Comparison of ENCODE assay signal across 19 cellular contexts in the genomic region with DNA sequence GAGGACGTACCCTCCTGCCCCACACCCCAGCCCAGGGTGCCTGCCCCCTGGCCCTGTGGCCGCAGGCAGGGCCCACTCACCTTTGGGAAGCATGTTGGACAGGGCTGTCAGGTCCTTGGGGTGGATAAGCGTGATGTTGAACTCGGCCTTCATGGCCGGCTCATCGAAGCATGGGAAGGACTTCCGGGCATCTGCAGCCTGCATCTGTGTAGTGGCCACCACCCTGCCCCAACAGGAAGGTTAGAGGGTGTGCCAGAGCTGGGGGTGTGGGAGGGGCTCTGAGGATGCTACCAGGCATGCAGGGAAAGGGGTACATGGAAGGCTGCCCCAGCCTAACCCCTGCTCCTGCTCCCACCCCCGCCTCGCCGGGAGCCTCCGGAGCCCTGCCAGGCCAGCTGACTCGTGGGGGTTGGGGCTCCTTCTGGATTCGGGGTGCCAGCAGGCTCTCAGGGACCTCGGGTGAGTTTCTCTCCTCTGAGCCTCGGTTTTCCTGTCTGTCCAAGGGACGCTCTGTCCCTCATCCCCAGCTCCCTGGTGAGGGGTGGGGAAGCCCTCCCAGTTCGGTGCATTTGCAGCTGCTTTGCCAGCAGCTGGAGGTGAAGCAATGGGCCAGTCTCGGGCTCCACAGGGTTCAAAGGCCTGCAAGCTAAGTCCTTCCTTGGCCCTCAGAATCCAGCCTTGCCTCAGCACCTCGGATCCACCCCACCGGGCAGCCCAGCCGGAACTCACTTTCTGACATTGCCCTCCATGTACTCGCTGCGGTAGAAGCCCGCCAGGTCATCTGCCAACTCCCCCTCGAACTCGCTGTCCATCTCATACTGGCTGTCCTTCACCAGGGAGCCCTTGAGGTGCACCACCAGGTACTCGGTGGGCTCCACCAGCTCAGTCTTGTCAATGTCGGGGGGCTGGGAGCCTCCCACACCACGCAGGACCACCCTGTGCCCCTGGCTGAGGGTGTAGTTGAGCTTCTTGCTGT. TPM values are rescaled to one million over a fixed set of nuclear protein-coding genes. Genes with fewer than 3 reads are reported as not detected.
A peak's percentile ranks its signal among the peaks of the same experiment; 100 is the strongest.
DNase-seq lines count a peak whose midpoint lies in the region; ATAC-seq, FAIRE-seq and TF ChIP-seq lines count a peak whose summit lies in the region.
"Had no signal": no experiment of that assay in that cellular context is flagged by ENCODE, and none has a peak within 500 bp of the region (broad histone marks: within the 10 kb centered on the region; RNA-seq: fewer than 3 reads in every experiment).

No MANE protein-coding gene starts in this region.

- H3K9me3 Mint-ChIP-seq in stimulated activated effector memory CD8-positive, alpha-beta T cell treated with anti-CD3 and anti-CD28 coated beads, Interleukin-12 subunit alpha, Interleukin-12 subunit beta, amount 100 ng/mL, for 72 hours, result no peaks in the 10 kb centered on the region
- H3K9me3 Mint-ChIP-seq: CD8-positive, alpha-beta memory T cell had no signal

- no peak overlapping the region for H3K27ac Mint-ChIP-seq in stimulated activated effector memory CD8-positive, alpha-beta T cell treated with anti-CD3 and anti-CD28 coated beads, Interleukin-12 subunit alpha, Interleukin-12 subunit beta, amount 100 ng/mL, for 72 hours
- H3K27ac Mint-ChIP-seq: CD8-positive, alpha-beta memory T cell had no signal

- no peak for ATAC-seq in mucosa of descending colon
- no peak for ATAC-seq in stimulated activated effector memory CD8-positive, alpha-beta T cell treated with anti-CD3 and anti-CD28 coated beads, Interleukin-12 subunit alpha, Interleukin-12 subunit beta, amount 100 ng/mL, for 72 hours
- ATAC-seq: HCT116 had no signal

- no peaks in the 10 kb centered on the region for H3K4me1 Mint-ChIP-seq in stimulated activated effector memory CD8-positive, alpha-beta T cell treated with anti-CD3 and anti-CD28 coated beads, Interleukin-12 subunit alpha, Interleukin-12 subunit beta, amount 100 ng/mL, for 72 hours
- H3K4me1 Mint-ChIP-seq: CD8-positive, alpha-beta memory T cell had no signal

- H3K9ac ChIP-seq in kidney (ENCODE audit: low read length in 2 of 2), result peak overlapping the region; percentile 6 to 24
- H3K9ac ChIP-seq: BLaER1 treated with 17β-estradiol and CSF1 and Interleukin-3, amounts not matched to agents 10 nM and 100 nM; KMS-11 had no signal

- no peaks in the 10 kb centered on the region for H3K9me3 ChIP-seq in kidney (ENCODE audit: control insufficient read depth in 1 of 2, low read length in 2 of 2)
- no peaks in the 10 kb centered on the region for H3K9me3 ChIP-seq in mucosa of descending colon
- H3K9me3 ChIP-seq: BLaER1 treated with 17β-estradiol and CSF1 and Interleukin-3, amounts not matched to agents 10 nM and 100 nM had no signal

- H3K36me3 ChIP-seq in H7 (replicated peaks; ENCODE audit: control insufficient read depth, insufficient read depth, low read length) (no peaks in the 10 kb centered on the region), kidney (ENCODE audit: control insufficient read depth in 1 of 2, insufficient read depth in 2 of 2, low read length in 2 of 2) (peaks cover 0 to 20% of the 10 kb centered on the region in 2 donors), mucosa of descending colon (ENCODE audit: low read depth) (no peaks in the 10 kb centered on the region)

- DNase-seq in H7, result peak; percentile 63
- DNase-seq in kidney, result peak; percentile 67
- DNase-seq in mucosa of descending colon, result peak in 2 of 3 donors; percentile 30 to 40
- no peak for DNase-seq in kidney glomerular epithelial cell (lab: John Stamatoyannopoulos, UW)
- no peak for DNase-seq in SIG-M5 treated with dmso at 0.1 percent for 504 hours (lab: John Stamatoyannopoulos, UW; ENCODE audit: unreplicated experiment)
- no peak for DNase-seq in AG20443 (ENCODE audit: low spot score)
- no peak for DNase-seq in stimulated activated effector memory CD8-positive, alpha-beta T cell treated with anti-CD3 and anti-CD28 coated beads, Interleukin-12 subunit alpha, Interleukin-12 subunit beta, amount 100 ng/mL, for 72 hours (ENCODE audit: low spot score in 2 of 2)
- DNase-seq: DMS79, NCI-H1092, NCI-H146, NCI-H510A treated with DMSO at 0.1 percent for 48 hours, PC-9 had no signal

- H3K4me1 ChIP-seq in kidney (ENCODE audit: control insufficient read depth in 1 of 2, insufficient read depth in 1 of 2, low read depth in 1 of 2, low read length in 2 of 2), result peaks cover 24% of the 10 kb centered on the region in 2 donors
- peaks cover 5% of the 10 kb centered on the region for H3K4me1 ChIP-seq in mucosa of descending colon (ENCODE audit: low read depth)

- H3K4me3 Mint-ChIP-seq in stimulated activated effector memory CD8-positive, alpha-beta T cell treated with anti-CD3 and anti-CD28 coated beads, Interleukin-12 subunit alpha, Interleukin-12 subunit beta, amount 100 ng/mL, for 72 hours, result no peak overlapping the region
- H3K4me3 Mint-ChIP-seq: CD8-positive, alpha-beta memory T cell had no signal

- intact Hi-C loops in kidney (cut with DNase I), result no loop called here
- intact Hi-C loops in mucosa of descending colon (cut with DNase I, micrococcal nuclease), result no loop called here

- no peak overlapping the region for H3K4me3 ChIP-seq in H7 (ENCODE audit: insufficient read depth, low read depth, low read length)
- peak overlapping the region; percentile 76 to 81 for H3K4me3 ChIP-seq in kidney (ENCODE audit: low read length in 2 of 2)
- H3K4me3 ChIP-seq in mucosa of descending colon, result no peak overlapping the region
- H3K4me3 ChIP-seq: BLaER1 treated with 17β-estradiol and CSF1 and Interleukin-3, amounts not matched to agents 10 nM and 100 nM; PC-9 had no signal

- H3K36me3 Mint-ChIP-seq in stimulated activated effector memory CD8-positive, alpha-beta T cell treated with anti-CD3 and anti-CD28 coated beads, Interleukin-12 subunit alpha, Interleukin-12 subunit beta, amount 100 ng/mL, for 72 hours, result no peaks in the 10 kb centered on the region

- no peak for FAIRE-seq in kidney (lab: Jason Lieb, UNC)
- FAIRE-seq: A204.1, D721Med had no signal

- no peaks in the 10 kb centered on the region for H3K27me3 ChIP-seq in H7 (ENCODE audit: control insufficient read depth, insufficient read depth, low read length)
- H3K27me3 ChIP-seq: BLaER1 treated with 17β-estradiol and CSF1 and Interleukin-3, amounts not matched to agents 10 nM and 100 nM had no signal

- TF ChIP-seq CTCF in VCaP (conservative IDR thresholded peaks at IDR 0.05) (no peak), kidney (IDR thresholded peaks at IDR 0.05; ENCODE audit: borderline replicate concordance, extremely low read depth, insufficient read depth) (no peak), mucosa of descending colon (IDR thresholded peaks at IDR 0.05) (no peak)

- peak overlapping the region; percentile 98; the same call in 1 of the 2 replicates for H3K27ac ChIP-seq in VCaP
- peak overlapping the region; percentile 32 to 47 for H3K27ac ChIP-seq in kidney (ENCODE audit: low read depth in 2 of 2, low read length in 2 of 2)
- H3K27ac ChIP-seq: KMS-11, PC-9 had no signal

RNA-seq across cellular contexts. Expression of gene ANPEP, which starts 9.1 kb away (rescaled TPM):
- total RNA-seq in H7 (2014; rRNA removed; shearing (Covaris generic)), result 3.3 and 6.7 TPM in 2 replicates
- total RNA-seq in kidney (221 TPM), mucosa of descending colon (1,000 to 10,000 TPM in 1 of 3 donors, 100 to 1,000 TPM in 2; 270 to 1,014 (median 289) TPM)
- 242 TPM for polyA plus RNA-seq in kidney (ENCODE audit: insufficient read depth, low read depth, low replicate concordance)
- polyA plus RNA-seq: CD8-positive, alpha-beta memory T cell had no signal

RNA-seq across cellular contexts. Expression of gene MESP2, which starts 29.4 kb away (rescaled TPM):
- total RNA-seq in H7 (2014; rRNA removed; shearing (Covaris generic)), result 2.0 TPM in 2 replicates
- total RNA-seq in kidney (0.47 TPM), mucosa of descending colon (1 to 10 TPM in 2 of 3 donors, under 1 TPM in 1; 0.79 to 4.7 (median 1.2) TPM)
- 0.24 TPM for polyA plus RNA-seq in kidney (ENCODE audit: insufficient read depth, low read depth, low replicate concordance)
- total RNA-seq: CD8-positive, alpha-beta memory T cell had no signal
- polyA plus RNA-seq: CD8-positive, alpha-beta memory T cell had no signal

RNA-seq across cellular contexts. Expression of gene MESP1, which starts 54.5 kb away (rescaled TPM):
- total RNA-seq in H7 (2014; rRNA removed; shearing (Covaris generic)), result 1.6 and 2.6 TPM in 2 replicates
- total RNA-seq in kidney (2.1 TPM), mucosa of descending colon (10 to 100 TPM in 1 of 3 donors, 1 to 10 TPM in 2; 4.6 to 10.2 (median 8.5) TPM)
- polyA plus RNA-seq in kidney (ENCODE audit: insufficient read depth, low read depth, low replicate concordance), result 6.0 TPM

Comparison
In these comparisons a context has a peak if more than half of its experiments do, and no peak if none do; other contexts are left out.
1. DNase-seq: peak in H7 (single experiment), kidney (single experiment) and mucosa of descending colon (2 of 3); none in kidney glomerular epithelial cell (single experiment), SIG-M5 treated with dmso at 0.1 percent for 504 hours (single experiment), AG20443 (single experiment) and stimulated activated effector memory CD8-positive, alpha-beta T cell treated with anti-CD3 and anti-CD28 coated beads, Interleukin-12 subunit alpha, Interleukin-12 subunit beta, amount 100 ng/mL, for 72 hours (0 of 2).
2. H3K4me3 ChIP-seq: peak in kidney (2 of 2); none in H7 (single experiment) and mucosa of descending colon (single experiment).
3. RNA of gene ANPEP, which starts 9.1 kb away (total RNA-seq): 270 to 1,014 TPM in mucosa of descending colon and 221 TPM in kidney (single experiment); 3.3 to 6.7 TPM in H7; every median in the first group is over 10 times any median in the second.